Comparison of ENCODE assay signal across 8 cellular contexts in genomic region chr13:98143157-98143553, GRCh38. TPM values are rescaled to one million over a fixed set of nuclear protein-coding genes. Genes with fewer than 3 reads are reported as not detected.
A peak's percentile ranks its signal among the peaks of the same experiment; 100 is the strongest.
DNase-seq lines count a peak whose midpoint lies in the region; ATAC-seq and TF ChIP-seq lines count a peak whose summit lies in the region.

No MANE protein-coding gene starts in this region.

- ATAC-seq in GM18858 (IDR thresholded peaks at IDR 0.05; ENCODE audit: unreplicated experiment) (peak; percentile 28), HG02798 (IDR thresholded peaks at IDR 0.05; ENCODE audit: poor library complexity, unreplicated experiment) (peak; percentile 43)

- H3K27ac ChIP-seq in mammary epithelial cell (ENCODE audit: insufficient read depth, low read depth, low read length) = no peak overlapping the region

- dilution Hi-C loops in mammary epithelial cell (cut with HindIII; ENCODE audit: low sequenced_read_pairs) = loop anchor here (10.0 to 25.0 kb wide), 2 partner anchors 302 to 519 kb away; no protein-coding TSS in a partner anchor

- H3K4me2 ChIP-seq in mammary epithelial cell (ENCODE audit: insufficient read depth, low read depth, low read length) = peak overlapping the region; percentile 97

- 0% methylated on average over 1 of the region's 66 CpGs for WGBS in mammary epithelial cell (ENCODE audit: low coverage, missing lambda C conversion rate)

- peaks cover 23% of the 10 kb centered on the region for H3K79me2 ChIP-seq in mammary epithelial cell (ENCODE audit: insufficient read depth, low read length)

- peak overlapping the region; percentile 56 to 66 (median 63) for H3K4me3 ChIP-seq in mammary epithelial cell (replicated peaks in 1 of 3; ENCODE audit: insufficient read depth in 1 of 3, low read depth in 2 of 3, low read length in 3 of 3)
- no peak overlapping the region for H3K4me3 ChIP-seq in mucosa of stomach (ENCODE audit: low read length)

- peaks cover 4% of the 10 kb centered on the region for H3K27me3 ChIP-seq in mammary epithelial cell (ENCODE audit: insufficient read depth, low read length)
- H3K27me3 ChIP-seq in mucosa of stomach (ENCODE audit: control insufficient read depth, insufficient read depth, low read length) = peaks cover 8% of the 10 kb centered on the region

- DNase-seq in mammary epithelial cell = no peak
- no peak for DNase-seq in SKM-1 treated with dmso at 0.1 percent for 144 hours (lab: John Stamatoyannopoulos, UW; ENCODE audit: unreplicated experiment)
- DNase-seq in kidney tubule cell (ENCODE audit: low spot score) = no peak
- no peak for DNase-seq in stimulated activated CD4-positive, alpha-beta T cell treated with anti-CD3 and anti-CD28 coated beads, Interleukin-4, amount 100 ng/mL, for 4 hours
- DNase-seq in SIG-M5 treated with dmso at 0.1 percent for 504 hours (lab: John Stamatoyannopoulos, UW; ENCODE audit: unreplicated experiment) = no peak

- H3K9ac ChIP-seq in mammary epithelial cell (ENCODE audit: insufficient read depth, low read length) (no peak overlapping the region), mucosa of stomach (ENCODE audit: low read length) (peak overlapping the region; percentile 73)

- in situ Hi-C loops in mammary epithelial cell (cut with MboI; ENCODE audit: low sequenced_read_pairs in 2 of 2) = loop anchor here in 1 of 2 donors (25.0 kb wide), 1 partner anchor 294 kb away; no protein-coding TSS in a partner anchor

- intact Hi-C loops in mammary epithelial cell (cut with micrococcal nuclease) = loop anchor here (2.0 to 10.0 kb wide), 5 partner anchors 114 to 702 kb away; partner anchors contain the start of gene STK24

- peak overlapping the region; percentile 92 for H2AFZ ChIP-seq in mammary epithelial cell (ENCODE audit: low read depth, low read length)

- H3K36me3 ChIP-seq in mammary epithelial cell (ENCODE audit: insufficient read depth, low read length) (no peaks in the 10 kb centered on the region), mucosa of stomach (ENCODE audit: control insufficient read depth, insufficient read depth, low read length) (no peaks in the 10 kb centered on the region)

- no peaks in the 10 kb centered on the region for H4K20me1 ChIP-seq in mammary epithelial cell (ENCODE audit: insufficient read depth, low read length)

- no peak for TF ChIP-seq CTCF in mammary epithelial cell (conservative IDR thresholded peaks at IDR 0.05 in 1 of 2, IDR thresholded peaks at IDR 0.05 in 1 of 2; ENCODE audit: extremely low read depth in 1 of 2, insufficient read depth in 1 of 2, low read depth in 1 of 2, low read length in 2 of 2)

- no TSS peak for BruUV-seq in mammary epithelial cell (replicated peaks; lab: Mats Ljungman, UMichigan)

- H3K4me1 ChIP-seq in mammary epithelial cell (ENCODE audit: insufficient read depth, low read length) (peaks cover 16% of the 10 kb centered on the region), mucosa of stomach (ENCODE audit: control insufficient read depth, insufficient read depth, low read length) (peaks cover 19% of the 10 kb centered on the region)

- CTCF ChIA-PET in mammary epithelial cell (lab: Charles Lee; ENCODE audit: low non-redundant PET) = no interaction called here

- H3K9me3 ChIP-seq in mammary epithelial cell (replicated peaks; ENCODE audit: insufficient read depth, low read length) (no peaks in the 10 kb centered on the region), mucosa of stomach (ENCODE audit: control insufficient read depth, low read length) (no peaks in the 10 kb centered on the region)

RNA-seq across cellular contexts. Expression of gene FARP1, which starts 0.3 kb away (rescaled TPM):
- 10 to 100 TPM; 27.5 to 42.8 TPM for total RNA-seq in mammary epithelial cell
- polyA plus RNA-seq in mammary epithelial cell = 16.9 TPM
- 37.5 TPM for polyA minus RNA-seq in mammary epithelial cell

RNA-seq across cellular contexts. Expression of gene RNF113B, which starts 33.9 kb away (rescaled TPM):
- not detected for total RNA-seq in mammary epithelial cell
- polyA plus RNA-seq in mammary epithelial cell = not detected
- not detected for polyA minus RNA-seq in mammary epithelial cell
